Comparison of ENCODE assay signal across 8 cellular contexts in genomic region chr2:120344214-120344990, GRCh38. TPM values are rescaled to one million over a fixed set of nuclear protein-coding genes. Genes with fewer than 3 reads are reported as not detected.
A peak's percentile ranks its signal among the peaks of the same experiment; 100 is the strongest.
DNase-seq lines count a peak whose midpoint lies in the region; ATAC-seq lines count a peak whose summit lies in the region.

No MANE protein-coding gene starts in this region.

- peak; percentile 24 for ATAC-seq in activated CD4-positive, alpha-beta T cell treated with anti-CD3 and anti-CD28 coated beads for 36 hours

- peaks cover 22% of the 10 kb centered on the region for H3K4me1 Mint-ChIP-seq in activated CD4-positive, alpha-beta T cell treated with anti-CD3 and anti-CD28 coated beads for 36 hours
- peaks cover 19% of the 10 kb centered on the region for H3K4me1 Mint-ChIP-seq in activated naive CD8-positive, alpha-beta T cell treated with anti-CD3 and anti-CD28 coated beads for 36 hours
- H3K4me1 Mint-ChIP-seq in activated T-helper 2 cell treated with anti-CD3 and anti-CD28 coated beads, Interferon-gamma antibody, Interleukin-2, Interleukin-4, amounts not matched to agents 10 μg/mL and 5 μg/mL and 100 μg/mL, durations not matched to agents 14 hours and 24 hours and 36 hours (ENCODE audit: low read depth) = peaks cover 10% of the 10 kb centered on the region

- H3K27me3 Mint-ChIP-seq in activated CD4-positive, alpha-beta T cell treated with anti-CD3 and anti-CD28 coated beads for 36 hours = peaks cover 52% of the 10 kb centered on the region
- H3K27me3 Mint-ChIP-seq in activated naive CD8-positive, alpha-beta T cell treated with anti-CD3 and anti-CD28 coated beads for 36 hours = peaks cover 66% of the 10 kb centered on the region
- peaks cover 51% of the 10 kb centered on the region for H3K27me3 Mint-ChIP-seq in activated T-helper 2 cell treated with anti-CD3 and anti-CD28 coated beads, Interferon-gamma antibody, Interleukin-2, Interleukin-4, amounts not matched to agents 10 μg/mL and 5 μg/mL and 100 μg/mL, durations not matched to agents 14 hours and 24 hours and 36 hours (ENCODE audit: low read depth)

- no peaks in the 10 kb centered on the region for H3K9me3 Mint-ChIP-seq in activated CD4-positive, alpha-beta T cell treated with anti-CD3 and anti-CD28 coated beads for 36 hours (ENCODE audit: low read depth)
- H3K9me3 Mint-ChIP-seq in activated naive CD8-positive, alpha-beta T cell treated with anti-CD3 and anti-CD28 coated beads for 36 hours = no peaks in the 10 kb centered on the region
- H3K9me3 Mint-ChIP-seq in activated T-helper 2 cell treated with anti-CD3 and anti-CD28 coated beads, Interferon-gamma antibody, Interleukin-2, Interleukin-4, amounts not matched to agents 10 μg/mL and 5 μg/mL and 100 μg/mL, durations not matched to agents 14 hours and 24 hours and 36 hours = no peaks in the 10 kb centered on the region

- no peak overlapping the region for H3K4me3 Mint-ChIP-seq in activated CD4-positive, alpha-beta T cell treated with anti-CD3 and anti-CD28 coated beads for 36 hours
- no peak overlapping the region for H3K4me3 Mint-ChIP-seq in activated naive CD8-positive, alpha-beta T cell treated with anti-CD3 and anti-CD28 coated beads for 36 hours
- no peak overlapping the region for H3K4me3 Mint-ChIP-seq in activated T-helper 2 cell treated with anti-CD3 and anti-CD28 coated beads, Interferon-gamma antibody, Interleukin-2, Interleukin-4, amounts not matched to agents 10 μg/mL and 5 μg/mL and 100 μg/mL, durations not matched to agents 14 hours and 24 hours and 36 hours (ENCODE audit: low read depth)

- intact Hi-C loops in activated CD4-positive, alpha-beta T cell treated with anti-CD3 and anti-CD28 coated beads for 36 hours (cut with DNase I, micrococcal nuclease) = loop anchor here (5.0 to 10.0 kb wide), 3 partner anchors 170 to 733 kb away; partner anchors contain the start of gene PTPN4 (in 1 of the 2)
- intact Hi-C loops in activated T-helper 2 cell treated with anti-CD3 and anti-CD28 coated beads, Interferon-gamma antibody, Interleukin-2, Interleukin-4, amounts not matched to agents 10 μg/mL and 5 μg/mL and 100 μg/mL, durations not matched to agents 14 hours and 24 hours and 36 hours (cut with micrococcal nuclease) = loop anchor here (1.0 to 10.0 kb wide), 4 partner anchors 98 to 336 kb away; no protein-coding TSS in a partner anchor

- no peak overlapping the region for H3K27ac Mint-ChIP-seq in activated CD4-positive, alpha-beta T cell treated with anti-CD3 and anti-CD28 coated beads for 36 hours
- H3K27ac Mint-ChIP-seq in activated naive CD8-positive, alpha-beta T cell treated with anti-CD3 and anti-CD28 coated beads for 36 hours = no peak overlapping the region
- no peak overlapping the region for H3K27ac Mint-ChIP-seq in activated T-helper 2 cell treated with anti-CD3 and anti-CD28 coated beads, Interferon-gamma antibody, Interleukin-2, Interleukin-4, amounts not matched to agents 10 μg/mL and 5 μg/mL and 100 μg/mL, durations not matched to agents 14 hours and 24 hours and 36 hours

- POLR2A ChIA-PET in activated CD4-positive, alpha-beta T cell treated with anti-CD3 and anti-CD28 coated beads for 36 hours (lab: Charles Lee) = interaction anchor here (0.7 kb wide), 1 partner anchor 168 kb away, joined by 3 read pairs; no protein-coding TSS in a partner anchor

- CTCF ChIA-PET in activated CD4-positive, alpha-beta T cell treated with anti-CD3 and anti-CD28 coated beads for 36 hours (lab: Charles Lee) = interaction anchor here (0.6 to 1.5 kb wide), 4 partner anchors 93 to 331 kb away, joined by 3 to 4 read pairs (median 4); no protein-coding TSS in a partner anchor

- peak overlapping the region; percentile 28; the same call in 1 of the 2 replicates for H3K4me3 ChIP-seq in iPS-18c (ENCODE audit: insufficient read depth, low read depth, low read length)

- H3K27ac ChIP-seq in substantia nigra (ENCODE audit: low read depth, low read length, poor library complexity, severe bottlenecking) = no peak overlapping the region

- DNase-seq in activated CD4-positive, alpha-beta T cell treated with anti-CD3 and anti-CD28 coated beads for 36 hours = peak; percentile 30
- no peak for DNase-seq in activated CD4-positive, alpha-beta T cell treated with anti-CD3 and anti-CD28 coated beads for 4 hours
- DNase-seq in activated naive CD8-positive, alpha-beta T cell treated with anti-CD3 and anti-CD28 coated beads for 36 hours = peak; percentile 25
- DNase-seq in substantia nigra (lab: John Stamatoyannopoulos, UW) (peak in 34 of 49 donors; percentile 13 to 69 (median 43)), kidney tubule cell (ENCODE audit: low spot score) (no peak)
- DNase-seq in activated naive CD4-positive, alpha-beta T cell (lab: John Stamatoyannopoulos, UW) = no peak
- DNase-seq in activated T-helper 2 cell treated with anti-CD3 and anti-CD28 coated beads, Interferon-gamma antibody, Interleukin-2, Interleukin-4, amounts not matched to agents 10 μg/mL and 5 μg/mL and 100 μg/mL, durations not matched to agents 14 hours and 24 hours and 36 hours (ENCODE audit: low spot score) = no peak

- H3K9me3 ChIP-seq in iPS-18c (ENCODE audit: control insufficient read depth, insufficient read depth, low read length) = peaks cover 1% of the 10 kb centered on the region

- no peaks in the 10 kb centered on the region for H3K36me3 Mint-ChIP-seq in activated CD4-positive, alpha-beta T cell treated with anti-CD3 and anti-CD28 coated beads for 36 hours (ENCODE audit: low read depth)
- H3K36me3 Mint-ChIP-seq in activated naive CD8-positive, alpha-beta T cell treated with anti-CD3 and anti-CD28 coated beads for 36 hours = no peaks in the 10 kb centered on the region
- no peaks in the 10 kb centered on the region for H3K36me3 Mint-ChIP-seq in activated T-helper 2 cell treated with anti-CD3 and anti-CD28 coated beads, Interferon-gamma antibody, Interleukin-2, Interleukin-4, amounts not matched to agents 10 μg/mL and 5 μg/mL and 100 μg/mL, durations not matched to agents 14 hours and 24 hours and 36 hours (ENCODE audit: low read depth)

RNA-seq across cellular contexts. Expression of gene INHBB, which starts 1.5 kb away (rescaled TPM):
- not detected for total RNA-seq in activated CD4-positive, alpha-beta T cell treated with anti-CD3 and anti-CD28 coated beads for 36 hours
- not detected for total RNA-seq in activated naive CD8-positive, alpha-beta T cell treated with anti-CD3 and anti-CD28 coated beads for 36 hours
- total RNA-seq in activated T-helper 2 cell treated with anti-CD3 and anti-CD28 coated beads, Interferon-gamma antibody, Interleukin-2, Interleukin-4, amounts not matched to agents 10 μg/mL and 5 μg/mL and 100 μg/mL, durations not matched to agents 14 hours and 24 hours and 36 hours = not detected in 2 replicates

Comparison
In these comparisons a context has a peak if more than half of its experiments do, and no peak if none do; other contexts are left out.
1. DNase-seq: peak in activated CD4-positive, alpha-beta T cell treated with anti-CD3 and anti-CD28 coated beads for 36 hours (single experiment), activated naive CD8-positive, alpha-beta T cell treated with anti-CD3 and anti-CD28 coated beads for 36 hours (single experiment) and substantia nigra (34 of 49); none in activated CD4-positive, alpha-beta T cell treated with anti-CD3 and anti-CD28 coated beads for 4 hours (0 of 2), activated naive CD4-positive, alpha-beta T cell (0 of 4), activated T-helper 2 cell treated with anti-CD3 and anti-CD28 coated beads, Interferon-gamma antibody, Interleukin-2, Interleukin-4, amounts not matched to agents 10 μg/mL and 5 μg/mL and 100 μg/mL, durations not matched to agents 14 hours and 24 hours and 36 hours (single experiment) and kidney tubule cell (single experiment).